Comparison of ENCODE assay signal across 9 cellular contexts in genomic region chr5:177483994-177484901, GRCh38. TPM values are rescaled to one million over a fixed set of nuclear protein-coding genes. Genes with fewer than 3 reads are reported as not detected.
DNase-seq lines count a peak whose midpoint lies in the region; ATAC-seq, FAIRE-seq and TF ChIP-seq lines count a peak whose summit lies in the region.
"Had no signal": no experiment of that assay in that cellular context is flagged by ENCODE, and none has a peak within 500 bp of the region (broad histone marks: within the 10 kb centered on the region; RNA-seq: fewer than 3 reads in every experiment).

No MANE protein-coding gene starts in this region.

- TF ChIP-seq POLR2A in HepG2 (IDR thresholded peaks at IDR 0.05; ENCODE audit: insufficient read depth in 1 of 2, low read depth in 2 of 2, low read length in 2 of 2) (no peak), right lobe of liver (IDR thresholded peaks at IDR 0.05) (no peak)

- DNase-seq in HepG2 (ENCODE audit: low spot score) = no peak
- DNase-seq in right lobe of liver = no peak
- peak; percentile 73 for DNase-seq in glutamatergic neuron
- no peak for DNase-seq in Karpas-422
- no peak for DNase-seq in activated CD4-positive, alpha-beta T cell treated with anti-CD3 and anti-CD28 coated beads for 4 hours
- DNase-seq: adrenal gland, NCI-H1092 treated with DMSO at 0.1 percent for 48 hours had no signal

- H3K4me3 ChIP-seq in HepG2 (replicated peaks in 1 of 3; ENCODE audit: insufficient read depth in 1 of 3, low read depth in 2 of 3, low read length in 3 of 3) (no peak overlapping the region), right lobe of liver (no peak overlapping the region), Karpas-422 (ENCODE audit: low read length) (no peak overlapping the region)
- H3K4me3 ChIP-seq: adrenal gland had no signal

- 95% methylated on average over 12 of the region's 22 CpGs for WGBS in HepG2 (ENCODE audit: low lambda C conversion rate)
- WGBS in right lobe of liver (ENCODE audit: insufficient coverage, low coverage, low lambda C conversion rate, missing lambda C conversion rate) = 93% methylated on average over 16 of the region's 22 CpGs

- POLR2A ChIA-PET in HepG2 (lab: Yijun Ruan, JAX) = no interaction called here

- no peak for TF ChIP-seq RAD21 in HepG2 (CRISPR knock-in tag; IDR thresholded peaks at IDR 0.05)

- TF ChIP-seq CTCF in HepG2 (CRISPR knock-in tag; IDR thresholded peaks at IDR 0.05) (no peak), right lobe of liver (IDR thresholded peaks at IDR 0.05) (no peak), glutamatergic neuron (IDR thresholded peaks at IDR 0.05; ENCODE audit: partially characterized antibody, unreplicated experiment) (no peak)

- peaks cover 20% of the 10 kb centered on the region for H3K27me3 Mint-ChIP-seq in glutamatergic neuron (ENCODE audit: unreplicated experiment)

- TF ChIP-seq EP300 in HepG2 (IDR thresholded peaks at IDR 0.05; ENCODE audit: low read depth in 2 of 2, low read length in 2 of 2) (no peak), HepG2 (CRISPR knock-in tag; IDR thresholded peaks at IDR 0.05; ENCODE audit: borderline replicate concordance) (no peak)

- H3K79me2 ChIP-seq in HepG2 (ENCODE audit: insufficient read depth, low read length) = no peaks in the 10 kb centered on the region
- H3K79me2 ChIP-seq in Karpas-422 (ENCODE audit: low read length) = no peaks in the 10 kb centered on the region

- H3K36me3 Mint-ChIP-seq in glutamatergic neuron (ENCODE audit: unreplicated experiment) = no peaks in the 10 kb centered on the region

- H3K27ac ChIP-seq in HepG2 (ENCODE audit: extremely low read length, insufficient read depth, low read length) (no peak overlapping the region), right lobe of liver (no peak overlapping the region), Karpas-422 (ENCODE audit: low read length) (no peak overlapping the region)
- H3K27ac ChIP-seq: adrenal gland had no signal

- intact Hi-C loops in HepG2 (cut with micrococcal nuclease; ENCODE audit: unreplicated experiment) (no loop called here), right lobe of liver (cut with DNase I) (no loop called here)

- H3K4me2 ChIP-seq in HepG2 (ENCODE audit: low read depth, low read length) (no peak overlapping the region), Karpas-422 (ENCODE audit: low read depth, low read length, poor library complexity, severe bottlenecking) (no peak overlapping the region)

- H3K4me3 Mint-ChIP-seq in glutamatergic neuron (ENCODE audit: unreplicated experiment) = peak overlapping the region; percentile 59

- H3K36me3 ChIP-seq in HepG2 (replicated peaks in 1 of 2; ENCODE audit: control insufficient read depth in 1 of 2, insufficient read depth in 2 of 2, low read length in 2 of 2) (peaks cover 7 to 10% of the 10 kb centered on the region in 2 experiments; a peak in 4 of 5 replicates), right lobe of liver (peaks cover 0 to 2% (median 0%) of the 10 kb centered on the region in 4 donors), Karpas-422 (ENCODE audit: insufficient read depth, low read length) (peaks cover 16% of the 10 kb centered on the region)

- no peak overlapping the region for H3K9ac ChIP-seq in HepG2 (ENCODE audit: insufficient read depth, low read depth, low read length)
- no peak overlapping the region for H3K9ac ChIP-seq in Karpas-422 (ENCODE audit: low read length)

- H3K9me3 ChIP-seq in HepG2 (ENCODE audit: low read length) (no peaks in the 10 kb centered on the region), right lobe of liver (no peaks in the 10 kb centered on the region), Karpas-422 (ENCODE audit: low read length) (no peaks in the 10 kb centered on the region)
- H3K9me3 ChIP-seq: adrenal gland had no signal

- peak overlapping the region; percentile 91 for H3K27ac Mint-ChIP-seq in glutamatergic neuron (ENCODE audit: unreplicated experiment)

- BruUV-seq in HepG2 (replicated peaks; lab: Mats Ljungman, UMichigan) = no TSS peak

- peaks cover 3% of the 10 kb centered on the region for H3K4me1 ChIP-seq in HepG2 (ENCODE audit: insufficient read depth, low read length)
- H3K4me1 ChIP-seq in right lobe of liver = peaks cover 0 to 12% (median 5%) of the 10 kb centered on the region in 4 donors
- peaks cover 4% of the 10 kb centered on the region for H3K4me1 ChIP-seq in Karpas-422 (ENCODE audit: low read length)

- no peak for ATAC-seq in HepG2
- no peak for ATAC-seq in right lobe of liver
- ATAC-seq in GM18511 (IDR thresholded peaks at IDR 0.05; ENCODE audit: unreplicated experiment) = no peak
- ATAC-seq: sciatic nerve had no signal

- H4K20me1 ChIP-seq in HepG2 (ENCODE audit: insufficient read depth, low read length) (no peaks in the 10 kb centered on the region), Karpas-422 (ENCODE audit: insufficient read depth, low read depth, low read length) (no peaks in the 10 kb centered on the region)

- no peak for FAIRE-seq in HepG2 (lab: Jason Lieb, UNC)

- peaks cover 37% of the 10 kb centered on the region for H3K4me1 Mint-ChIP-seq in glutamatergic neuron (ENCODE audit: low read depth, unreplicated experiment)

- H2AFZ ChIP-seq in HepG2 (ENCODE audit: low read length) (no peak overlapping the region), Karpas-422 (ENCODE audit: low read length) (no peak overlapping the region)

- CTCF ChIA-PET in HepG2 (lab: Yijun Ruan, JAX; ENCODE audit: low intra/inter-chr PET ratio, low total read pairs) = no interaction called here

- H3K9me2 ChIP-seq in Karpas-422 (replicated peaks; ENCODE audit: insufficient read depth, low read length) = no peaks in the 10 kb centered on the region

- peaks cover 21% of the 10 kb centered on the region for H3K9me3 Mint-ChIP-seq in glutamatergic neuron (ENCODE audit: unreplicated experiment)

- H3K27me3 ChIP-seq in HepG2 (ENCODE audit: control insufficient read depth in 1 of 2, insufficient read depth in 2 of 2, low read length in 2 of 2) (no peaks in the 10 kb centered on the region), right lobe of liver (no peaks in the 10 kb centered on the region), Karpas-422 (ENCODE audit: low read length) (no peaks in the 10 kb centered on the region)
- H3K27me3 ChIP-seq: adrenal gland had no signal

- in situ Hi-C loops in HepG2 (cut with HindIII; ENCODE audit: extremely low pct_ligation_motif_present, low pct_unique_long_range_greater_than_20kb) = no loop called here

RNA-seq across cellular contexts. Expression of gene DBN1, which starts 10.8 kb away (rescaled TPM):
- total RNA-seq in HepG2 (2016; rRNA removed; fragmentation: Illumina TruSeq; extraction: Trizol) = 15.7 and 37.3 TPM in 2 replicates
- total RNA-seq in HepG2 (2016; cell fraction: cytosol; rRNA removed; fragmentation: Illumina TruSeq; extraction: Trizol; ENCODE audit: low read depth) = 6.9 and 9.3 TPM in 2 replicates
- 12.8 and 37.5 TPM in 2 replicates for total RNA-seq in HepG2 (2016; cell fraction: insoluble cytoplasmic fraction; rRNA removed; fragmentation: Illumina TruSeq; extraction: Trizol)
- total RNA-seq in HepG2 (2016; cell fraction: membrane; rRNA removed; fragmentation: Illumina TruSeq; extraction: Trizol) = 12.9 and 15.2 TPM in 2 replicates
- 33.8 and 39.3 TPM in 2 replicates for total RNA-seq in HepG2 (2016; cell fraction: nucleus; rRNA removed; fragmentation: Illumina TruSeq; extraction: Trizol)
- 27.0 and 30.9 TPM in 2 replicates for polyA plus RNA-seq in HepG2 (2011; rRNA removed)
- polyA plus RNA-seq in HepG2 (2011; cell fraction: cytosol; rRNA removed) = 14.1 and 18.1 TPM in 2 replicates
- 167 and 276 TPM in 2 replicates for polyA plus RNA-seq in HepG2 (2011; cell fraction: nucleus; rRNA removed)
- 16.5 and 21.1 TPM in 2 replicates for polyA plus RNA-seq in HepG2 (2012)
- 7.2 and 8.7 TPM in 2 replicates for polyA plus RNA-seq in HepG2 (2016; cell fraction: cytosol; fragmentation: Illumina TruSeq; extraction: Trizol; ENCODE audit: low read depth)
- 16.0 and 21.2 TPM in 2 replicates for polyA plus RNA-seq in HepG2 (2016; cell fraction: insoluble cytoplasmic fraction; fragmentation: Illumina TruSeq; extraction: Trizol; ENCODE audit: low read depth)
- 11.4 and 15.4 TPM in 2 replicates for polyA plus RNA-seq in HepG2 (2016; cell fraction: membrane; fragmentation: Illumina TruSeq; extraction: Trizol; ENCODE audit: low read depth)
- 72.9 and 77.5 TPM in 2 replicates for polyA plus RNA-seq in HepG2 (2016; cell fraction: nucleus; fragmentation: Illumina TruSeq; extraction: Trizol; ENCODE audit: insufficient read depth, low read depth)
- polyA minus RNA-seq in HepG2 (2011; rRNA and poly(A)+ RNA removed; ENCODE audit: low replicate concordance) = 30.4 and 47.5 TPM in 2 replicates
- 13.2 and 16.4 TPM in 2 replicates for polyA minus RNA-seq in HepG2 (2011; cell fraction: cytosol; rRNA and poly(A)+ RNA removed)
- 42.1 and 43.0 TPM in 2 replicates for polyA minus RNA-seq in HepG2 (2011; cell fraction: nucleus; rRNA and poly(A)+ RNA removed)
- 1 to 10 TPM; 1.1 to 4.6 (median 3.1) TPM for total RNA-seq in right lobe of liver
- total RNA-seq in glutamatergic neuron (ENCODE audit: unreplicated experiment) = 1,261 TPM
- total RNA-seq in Karpas-422 (2014; rRNA removed; shearing (Covaris generic); ENCODE audit: low replicate concordance) = 29.1 and 72.7 TPM in 2 replicates

RNA-seq across cellular contexts. Expression of gene PDLIM7, which starts 13.2 kb away (rescaled TPM):
- total RNA-seq in HepG2 (2016; rRNA removed; fragmentation: Illumina TruSeq; extraction: Trizol) (17.7 and 21.1 TPM in 2 replicates), right lobe of liver (10 to 100 TPM in 4 of 6 experiments, 1 to 10 TPM in 2; 3.7 to 24.0 (median 13.6) TPM), glutamatergic neuron (ENCODE audit: unreplicated experiment) (430 TPM)
- 6.1 and 8.5 TPM in 2 replicates for total RNA-seq in HepG2 (2016; cell fraction: cytosol; rRNA removed; fragmentation: Illumina TruSeq; extraction: Trizol; ENCODE audit: low read depth)
- 14.8 and 20.5 TPM in 2 replicates for total RNA-seq in HepG2 (2016; cell fraction: insoluble cytoplasmic fraction; rRNA removed; fragmentation: Illumina TruSeq; extraction: Trizol)
- total RNA-seq in HepG2 (2016; cell fraction: membrane; rRNA removed; fragmentation: Illumina TruSeq; extraction: Trizol) = 10.1 and 15.4 TPM in 2 replicates
- total RNA-seq in HepG2 (2016; cell fraction: nucleus; rRNA removed; fragmentation: Illumina TruSeq; extraction: Trizol) = 15.8 and 17.5 TPM in 2 replicates
- polyA plus RNA-seq in HepG2 (2011; rRNA removed) = 31.3 and 38.4 TPM in 2 replicates
- 16.0 and 26.2 TPM in 2 replicates for polyA plus RNA-seq in HepG2 (2011; cell fraction: cytosol; rRNA removed)
- polyA plus RNA-seq in HepG2 (2011; cell fraction: nucleus; rRNA removed) = 208 and 260 TPM in 2 replicates
- 13.5 and 20.9 TPM in 2 replicates for polyA plus RNA-seq in HepG2 (2012)
- 9.0 and 11.5 TPM in 2 replicates for polyA plus RNA-seq in HepG2 (2016; cell fraction: cytosol; fragmentation: Illumina TruSeq; extraction: Trizol; ENCODE audit: low read depth)
- 21.0 and 30.6 TPM in 2 replicates for polyA plus RNA-seq in HepG2 (2016; cell fraction: insoluble cytoplasmic fraction; fragmentation: Illumina TruSeq; extraction: Trizol; ENCODE audit: low read depth)
- 14.1 and 15.2 TPM in 2 replicates for polyA plus RNA-seq in HepG2 (2016; cell fraction: membrane; fragmentation: Illumina TruSeq; extraction: Trizol; ENCODE audit: low read depth)
- 62.3 and 63.3 TPM in 2 replicates for polyA plus RNA-seq in HepG2 (2016; cell fraction: nucleus; fragmentation: Illumina TruSeq; extraction: Trizol; ENCODE audit: insufficient read depth, low read depth)
- 26.3 and 38.9 TPM in 2 replicates for polyA minus RNA-seq in HepG2 (2011; rRNA and poly(A)+ RNA removed; ENCODE audit: low replicate concordance)
- polyA minus RNA-seq in HepG2 (2011; cell fraction: cytosol; rRNA and poly(A)+ RNA removed) = 12.7 and 14.1 TPM in 2 replicates
- 49.5 and 52.4 TPM in 2 replicates for polyA minus RNA-seq in HepG2 (2011; cell fraction: nucleus; rRNA and poly(A)+ RNA removed)
- 53.6 and 138 TPM in 2 replicates for total RNA-seq in Karpas-422 (2014; rRNA removed; shearing (Covaris generic); ENCODE audit: low replicate concordance)

RNA-seq across cellular contexts. Expression of gene DOK3, which starts 25.4 kb away (rescaled TPM):
- total RNA-seq in HepG2 (2016; rRNA removed; fragmentation: Illumina TruSeq; extraction: Trizol) (0.48 and 1.4 TPM in 2 replicates), right lobe of liver (1 to 10 TPM; 2.5 to 6.6 (median 3.9) TPM), glutamatergic neuron (ENCODE audit: unreplicated experiment) (29.2 TPM)
- 0.44 and 0.51 TPM in 2 replicates for total RNA-seq in HepG2 (2016; cell fraction: cytosol; rRNA removed; fragmentation: Illumina TruSeq; extraction: Trizol; ENCODE audit: low read depth)
- total RNA-seq in HepG2 (2016; cell fraction: insoluble cytoplasmic fraction; rRNA removed; fragmentation: Illumina TruSeq; extraction: Trizol) = 0.40 and 1.6 TPM in 2 replicates
- 0.43 and 0.52 TPM in 2 replicates for total RNA-seq in HepG2 (2016; cell fraction: membrane; rRNA removed; fragmentation: Illumina TruSeq; extraction: Trizol)
- 3.1 and 3.4 TPM in 2 replicates for total RNA-seq in HepG2 (2016; cell fraction: nucleus; rRNA removed; fragmentation: Illumina TruSeq; extraction: Trizol)
- 1.5 and 1.7 TPM in 2 replicates for polyA plus RNA-seq in HepG2 (2011; rRNA removed)
- 0.45 and 0.52 TPM in 2 replicates for polyA plus RNA-seq in HepG2 (2011; cell fraction: cytosol; rRNA removed)
- polyA plus RNA-seq in HepG2 (2011; cell fraction: nucleus; rRNA removed) = 11.5 and 16.7 TPM in 2 replicates
- 0.60 and 1.5 TPM in 2 replicates for polyA plus RNA-seq in HepG2 (2012)
- 0.17 and 0.23 TPM in 2 replicates for polyA plus RNA-seq in HepG2 (2016; cell fraction: cytosol; fragmentation: Illumina TruSeq; extraction: Trizol; ENCODE audit: low read depth)
- 0.77 and 0.99 TPM in 2 replicates for polyA plus RNA-seq in HepG2 (2016; cell fraction: insoluble cytoplasmic fraction; fragmentation: Illumina TruSeq; extraction: Trizol; ENCODE audit: low read depth)
- 0.26 and 0.50 TPM in 2 replicates for polyA plus RNA-seq in HepG2 (2016; cell fraction: membrane; fragmentation: Illumina TruSeq; extraction: Trizol; ENCODE audit: low read depth)
- polyA plus RNA-seq in HepG2 (2016; cell fraction: nucleus; fragmentation: Illumina TruSeq; extraction: Trizol; ENCODE audit: insufficient read depth, low read depth) = 7.2 and 8.3 TPM in 2 replicates
- 3.4 and 4.3 TPM in 2 replicates for polyA minus RNA-seq in HepG2 (2011; rRNA and poly(A)+ RNA removed; ENCODE audit: low replicate concordance)
- not detected in 2 replicates for polyA minus RNA-seq in HepG2 (2011; cell fraction: cytosol; rRNA and poly(A)+ RNA removed)
- 4.4 and 4.8 TPM in 2 replicates for polyA minus RNA-seq in HepG2 (2011; cell fraction: nucleus; rRNA and poly(A)+ RNA removed)
- 138 and 188 TPM in 2 replicates for total RNA-seq in Karpas-422 (2014; rRNA removed; shearing (Covaris generic); ENCODE audit: low replicate concordance)

RNA-seq across cellular contexts. Expression of gene DDX41, which starts 32.5 kb away (rescaled TPM):
- total RNA-seq in HepG2 (2016; rRNA removed; fragmentation: Illumina TruSeq; extraction: Trizol) (62.8 and 83.0 TPM in 2 replicates), right lobe of liver (10 to 100 TPM; 35.1 to 64.8 (median 47.9) TPM), glutamatergic neuron (ENCODE audit: unreplicated experiment) (125 TPM)
- 9.4 and 10.4 TPM in 2 replicates for total RNA-seq in HepG2 (2016; cell fraction: cytosol; rRNA removed; fragmentation: Illumina TruSeq; extraction: Trizol; ENCODE audit: low read depth)
- total RNA-seq in HepG2 (2016; cell fraction: insoluble cytoplasmic fraction; rRNA removed; fragmentation: Illumina TruSeq; extraction: Trizol) = 68.8 and 106 TPM in 2 replicates
- total RNA-seq in HepG2 (2016; cell fraction: membrane; rRNA removed; fragmentation: Illumina TruSeq; extraction: Trizol) = 20.1 and 24.5 TPM in 2 replicates
- 56.7 and 63.3 TPM in 2 replicates for total RNA-seq in HepG2 (2016; cell fraction: nucleus; rRNA removed; fragmentation: Illumina TruSeq; extraction: Trizol)
- polyA plus RNA-seq in HepG2 (2011; rRNA removed) = 99.5 and 105 TPM in 2 replicates
- 84.0 and 131 TPM in 2 replicates for polyA plus RNA-seq in HepG2 (2011; cell fraction: cytosol; rRNA removed)
- 340 and 476 TPM in 2 replicates for polyA plus RNA-seq in HepG2 (2011; cell fraction: nucleus; rRNA removed)
- 39.9 and 70.4 TPM in 2 replicates for polyA plus RNA-seq in HepG2 (2012)
- 12.3 and 13.1 TPM in 2 replicates for polyA plus RNA-seq in HepG2 (2016; cell fraction: cytosol; fragmentation: Illumina TruSeq; extraction: Trizol; ENCODE audit: low read depth)
- 84.7 and 86.0 TPM in 2 replicates for polyA plus RNA-seq in HepG2 (2016; cell fraction: insoluble cytoplasmic fraction; fragmentation: Illumina TruSeq; extraction: Trizol; ENCODE audit: low read depth)
- 20.4 and 21.8 TPM in 2 replicates for polyA plus RNA-seq in HepG2 (2016; cell fraction: membrane; fragmentation: Illumina TruSeq; extraction: Trizol; ENCODE audit: low read depth)
- 142 and 157 TPM in 2 replicates for polyA plus RNA-seq in HepG2 (2016; cell fraction: nucleus; fragmentation: Illumina TruSeq; extraction: Trizol; ENCODE audit: insufficient read depth, low read depth)
- 101 and 102 TPM in 2 replicates for polyA minus RNA-seq in HepG2 (2011; rRNA and poly(A)+ RNA removed; ENCODE audit: low replicate concordance)
- 45.9 and 55.5 TPM in 2 replicates for polyA minus RNA-seq in HepG2 (2011; cell fraction: cytosol; rRNA and poly(A)+ RNA removed)
- polyA minus RNA-seq in HepG2 (2011; cell fraction: nucleus; rRNA and poly(A)+ RNA removed) = 103 and 117 TPM in 2 replicates
- total RNA-seq in Karpas-422 (2014; rRNA removed; shearing (Covaris generic); ENCODE audit: low replicate concordance) = 104 and 195 TPM in 2 replicates

RNA-seq across cellular contexts. Expression of gene PRR7, which starts 37.6 kb away (rescaled TPM):
- total RNA-seq in HepG2 (2016; rRNA removed; fragmentation: Illumina TruSeq; extraction: Trizol) (3.9 and 5.0 TPM in 2 replicates), right lobe of liver (10 to 100 TPM in 1 of 6 experiments, 1 to 10 TPM in 3, under 1 TPM in 2; 0.15 to 13.0 (median 1.9) TPM), glutamatergic neuron (ENCODE audit: unreplicated experiment) (4.1 TPM)
- 16.0 and 17.8 TPM in 2 replicates for total RNA-seq in HepG2 (2016; cell fraction: cytosol; rRNA removed; fragmentation: Illumina TruSeq; extraction: Trizol; ENCODE audit: low read depth)
- total RNA-seq in HepG2 (2016; cell fraction: insoluble cytoplasmic fraction; rRNA removed; fragmentation: Illumina TruSeq; extraction: Trizol) = 3.2 and 5.8 TPM in 2 replicates
- 13.3 and 19.1 TPM in 2 replicates for total RNA-seq in HepG2 (2016; cell fraction: membrane; rRNA removed; fragmentation: Illumina TruSeq; extraction: Trizol)
- total RNA-seq in HepG2 (2016; cell fraction: nucleus; rRNA removed; fragmentation: Illumina TruSeq; extraction: Trizol) = 2.0 and 2.5 TPM in 2 replicates
- 4.8 and 6.7 TPM in 2 replicates for polyA plus RNA-seq in HepG2 (2011; rRNA removed)
- 6.4 and 16.7 TPM in 2 replicates for polyA plus RNA-seq in HepG2 (2011; cell fraction: cytosol; rRNA removed)
- 14.7 and 21.3 TPM in 2 replicates for polyA plus RNA-seq in HepG2 (2011; cell fraction: nucleus; rRNA removed)
- polyA plus RNA-seq in HepG2 (2012) = 1.5 and 3.1 TPM in 2 replicates
- polyA plus RNA-seq in HepG2 (2016; cell fraction: cytosol; fragmentation: Illumina TruSeq; extraction: Trizol; ENCODE audit: low read depth) = 20.2 and 21.6 TPM in 2 replicates
- 4.9 and 5.8 TPM in 2 replicates for polyA plus RNA-seq in HepG2 (2016; cell fraction: insoluble cytoplasmic fraction; fragmentation: Illumina TruSeq; extraction: Trizol; ENCODE audit: low read depth)
- polyA plus RNA-seq in HepG2 (2016; cell fraction: membrane; fragmentation: Illumina TruSeq; extraction: Trizol; ENCODE audit: low read depth) = 16.9 and 17.7 TPM in 2 replicates
- polyA plus RNA-seq in HepG2 (2016; cell fraction: nucleus; fragmentation: Illumina TruSeq; extraction: Trizol; ENCODE audit: insufficient read depth, low read depth) = 5.8 and 6.9 TPM in 2 replicates
- 0.94 and 6.4 TPM in 2 replicates for polyA minus RNA-seq in HepG2 (2011; rRNA and poly(A)+ RNA removed; ENCODE audit: low replicate concordance)
- 3.2 and 5.0 TPM in 2 replicates for polyA minus RNA-seq in HepG2 (2011; cell fraction: cytosol; rRNA and poly(A)+ RNA removed)
- 1.1 and 1.4 TPM in 2 replicates for polyA minus RNA-seq in HepG2 (2011; cell fraction: nucleus; rRNA and poly(A)+ RNA removed)
- 26.8 and 59.4 TPM in 2 replicates for total RNA-seq in Karpas-422 (2014; rRNA removed; shearing (Covaris generic); ENCODE audit: low replicate concordance)

Comparison
In these comparisons a context has a peak if more than half of its experiments do, and no peak if none do; other contexts are left out.
1. RNA of gene DBN1, which starts 10.8 kb away (total RNA-seq): 1,261 TPM in glutamatergic neuron (single experiment); 6.9 to 39.3 TPM in HepG2, 29.1 to 72.7 TPM in Karpas-422 and 1.1 to 4.6 TPM in right lobe of liver; every median in the first group is over 10 times any median in the second.